Comparison of ENCODE assay signal across 25 cellular contexts in the genomic region with DNA sequence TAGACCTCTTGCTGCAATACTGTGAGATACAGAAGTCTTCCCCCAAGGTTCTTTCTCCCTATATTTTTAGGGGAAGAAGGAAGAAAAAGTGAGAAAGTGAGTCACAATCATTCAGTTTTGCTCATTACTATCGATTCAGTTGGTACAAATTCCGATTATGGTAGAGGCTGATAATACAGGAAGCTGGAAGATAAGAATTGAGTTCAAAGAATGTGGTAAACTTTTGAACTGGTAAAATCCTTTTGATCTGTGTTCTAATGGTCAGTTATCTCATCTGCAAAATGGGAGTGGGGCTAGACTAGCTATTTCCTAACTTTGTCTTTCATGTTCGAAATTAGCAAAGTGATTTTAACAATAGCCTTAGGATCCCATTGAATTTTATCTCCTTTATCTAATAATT.
"Had no signal": no experiment of that assay in that cellular context is flagged by ENCODE, and none has a peak within 500 bp of the region (broad histone marks: within the 10 kb centered on the region; RNA-seq: fewer than 3 reads in every experiment).

No MANE protein-coding gene starts in this region.

- DNase-seq: dermis blood vessel endothelial cell; effector memory CD4-positive, alpha-beta T cell; erythroblast; esophagus squamous epithelium; foreskin melanocyte; glutamatergic neuron; heart right ventricle; hippocampal formation; kidney glomerular epithelial cell; left ventricle myocardium superior; lower lobe of right lung; naive thymus-derived CD8-positive, alpha-beta T cell; nephron progenitor cell; nucleus accumbens; posterior cingulate gyrus; psoas muscle; right cardiac atrium; stimulated activated CD4-positive, alpha-beta T cell treated with anti-CD3 and anti-CD28 coated beads, Interleukin-15, amount 100 ng/mL, for 24 hours; stimulated activated CD4-positive, alpha-beta T cell treated with anti-CD3 and anti-CD28 coated beads, Interleukin-4, amount 100 ng/mL, for 1 hour; stimulated activated CD8-positive, alpha-beta memory T cell treated with anti-CD3 and anti-CD28 coated beads, Interleukin-4, amount 100 ng/mL, for 48 hours; stimulated activated naive CD4-positive, alpha-beta T cell; stimulated activated naive CD8-positive, alpha-beta T cell treated with anti-CD3 and anti-CD28 coated beads, Interleukin-15, amount 100 ng/mL, for 72 hours; transverse colon; upper lobe of right lung; uterus had no signal

- ATAC-seq: heart right ventricle; left ventricle myocardium superior; lower lobe of right lung; naive thymus-derived CD8-positive, alpha-beta T cell; psoas muscle; right cardiac atrium; stimulated activated naive CD8-positive, alpha-beta T cell treated with anti-CD3 and anti-CD28 coated beads, Interleukin-15, amount 100 ng/mL, for 72 hours; upper lobe of right lung had no signal
